20 cellular contexts compared by ENCODE assay signal in the genomic region with DNA sequence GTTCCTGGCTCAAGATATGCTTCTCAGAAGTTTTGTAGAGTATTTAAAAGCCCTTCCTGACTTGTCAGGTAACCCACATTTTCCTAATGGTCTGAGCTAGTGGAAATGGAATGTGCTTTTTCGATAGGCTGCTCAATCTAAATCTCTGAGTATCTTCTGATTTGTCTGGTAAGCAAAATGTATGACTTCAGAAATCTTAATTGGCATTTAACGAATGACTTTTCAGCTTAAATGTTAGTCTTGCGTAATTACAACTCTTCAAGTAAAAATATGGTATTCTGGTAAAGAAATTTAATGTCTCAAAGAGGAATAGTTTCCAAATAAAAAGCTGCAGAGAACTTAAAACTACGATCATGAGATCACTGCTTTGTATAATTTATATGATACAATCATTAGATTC.
"Had no signal": no experiment of that assay in that cellular context is flagged by ENCODE, and none has a peak within 500 bp of the region (broad histone marks: within the 10 kb centered on the region; RNA-seq: fewer than 3 reads in every experiment).

No MANE protein-coding gene starts in this region.

- ATAC-seq: natural killer cell treated with Interleukin-12 subunit alpha and Interleukin-12 subunit beta and Interleukin-15 and Interleukin-18, amount 100 ng/mL, for 72 hours had no signal

- H3K36me3 Mint-ChIP-seq: mesothelial cell of epicardium; naive B cell; natural killer cell treated with Interleukin-12 subunit alpha and Interleukin-12 subunit beta and Interleukin-15 and Interleukin-18, amount 100 ng/mL, for 72 hours; stimulated activated effector memory CD8-positive, alpha-beta T cell treated with anti-CD3 and anti-CD28 coated beads, Interleukin-12 subunit alpha, Interleukin-12 subunit beta, amount 100 ng/mL, for 72 hours had no signal

- H3K4me3 Mint-ChIP-seq: mesothelial cell of epicardium; naive B cell; natural killer cell treated with Interleukin-12 subunit alpha and Interleukin-12 subunit beta and Interleukin-15 and Interleukin-18, amount 100 ng/mL, for 72 hours; stimulated activated effector memory CD8-positive, alpha-beta T cell treated with anti-CD3 and anti-CD28 coated beads, Interleukin-12 subunit alpha, Interleukin-12 subunit beta, amount 100 ng/mL, for 72 hours; stimulated activated naive CD8-positive, alpha-beta T cell treated with anti-CD3 and anti-CD28 coated beads, Interleukin-15, Interleukin-2, amounts not matched to agents 100 ng/mL and 50 ng/mL, for 24 hours had no signal

- H3K4me1 Mint-ChIP-seq: naive B cell; stimulated activated effector memory CD8-positive, alpha-beta T cell treated with anti-CD3 and anti-CD28 coated beads, Interleukin-12 subunit alpha, Interleukin-12 subunit beta, amount 100 ng/mL, for 72 hours had no signal

- H3K9me3 ChIP-seq: left ventricle myocardium inferior, pancreas, prostate gland, sigmoid colon, spleen, suprapubic skin, thoracic aorta, tibial artery, upper lobe of right lung had no signal

- FAIRE-seq: urothelium cell line had no signal

- H3K4me3 ChIP-seq: hepatocyte, left ventricle myocardium inferior, lung, pancreas, prostate gland, sigmoid colon, spleen, suprapubic skin, thoracic aorta, tibial artery, upper lobe of right lung had no signal

- DNase-seq: islet precursor cell; left ventricle myocardium inferior; naive B cell; right cardiac atrium; sigmoid colon; spleen; stimulated activated CD4-positive, alpha-beta T cell treated with anti-CD3 and anti-CD28 coated beads, Interleukin-4, amount 100 ng/mL, for 24 hours; tibial artery; upper lobe of right lung had no signal

- H3K36me3 ChIP-seq: left ventricle myocardium inferior, pancreas, prostate gland, sigmoid colon, spleen, suprapubic skin, thoracic aorta, tibial artery, upper lobe of right lung had no signal

- H3K79me2 ChIP-seq: hepatocyte had no signal

- H3K27ac Mint-ChIP-seq: mesothelial cell of epicardium; naive B cell; natural killer cell treated with Interleukin-12 subunit alpha and Interleukin-12 subunit beta and Interleukin-15 and Interleukin-18, amount 100 ng/mL, for 72 hours; stimulated activated effector memory CD8-positive, alpha-beta T cell treated with anti-CD3 and anti-CD28 coated beads, Interleukin-12 subunit alpha, Interleukin-12 subunit beta, amount 100 ng/mL, for 72 hours; stimulated activated naive CD8-positive, alpha-beta T cell treated with anti-CD3 and anti-CD28 coated beads, Interleukin-15, Interleukin-2, amounts not matched to agents 100 ng/mL and 50 ng/mL, for 24 hours had no signal

- H2AFZ ChIP-seq: hepatocyte had no signal

- H3K27me3 Mint-ChIP-seq: naive B cell; stimulated activated naive CD8-positive, alpha-beta T cell treated with anti-CD3 and anti-CD28 coated beads, Interleukin-15, Interleukin-2, amounts not matched to agents 100 ng/mL and 50 ng/mL, for 24 hours had no signal

- H3K27me3 ChIP-seq: hepatocyte, pancreas, sigmoid colon, spleen, suprapubic skin, tibial artery, upper lobe of right lung had no signal

- H3K4me1 ChIP-seq: left ventricle myocardium inferior, pancreas, prostate gland, spleen, suprapubic skin, tibial artery, upper lobe of right lung had no signal

- H3K9me3 Mint-ChIP-seq: mesothelial cell of epicardium; naive B cell; natural killer cell treated with Interleukin-12 subunit alpha and Interleukin-12 subunit beta and Interleukin-15 and Interleukin-18, amount 100 ng/mL, for 72 hours; stimulated activated effector memory CD8-positive, alpha-beta T cell treated with anti-CD3 and anti-CD28 coated beads, Interleukin-12 subunit alpha, Interleukin-12 subunit beta, amount 100 ng/mL, for 72 hours; stimulated activated naive CD8-positive, alpha-beta T cell treated with anti-CD3 and anti-CD28 coated beads, Interleukin-15, Interleukin-2, amounts not matched to agents 100 ng/mL and 50 ng/mL, for 24 hours had no signal

- H3K27ac ChIP-seq: hepatocyte, left ventricle myocardium inferior, pancreas, prostate gland, sigmoid colon, spleen, suprapubic skin, thoracic aorta, tibial artery, upper lobe of right lung had no signal
